8 cellular contexts compared by ENCODE assay signal in the genomic region with DNA sequence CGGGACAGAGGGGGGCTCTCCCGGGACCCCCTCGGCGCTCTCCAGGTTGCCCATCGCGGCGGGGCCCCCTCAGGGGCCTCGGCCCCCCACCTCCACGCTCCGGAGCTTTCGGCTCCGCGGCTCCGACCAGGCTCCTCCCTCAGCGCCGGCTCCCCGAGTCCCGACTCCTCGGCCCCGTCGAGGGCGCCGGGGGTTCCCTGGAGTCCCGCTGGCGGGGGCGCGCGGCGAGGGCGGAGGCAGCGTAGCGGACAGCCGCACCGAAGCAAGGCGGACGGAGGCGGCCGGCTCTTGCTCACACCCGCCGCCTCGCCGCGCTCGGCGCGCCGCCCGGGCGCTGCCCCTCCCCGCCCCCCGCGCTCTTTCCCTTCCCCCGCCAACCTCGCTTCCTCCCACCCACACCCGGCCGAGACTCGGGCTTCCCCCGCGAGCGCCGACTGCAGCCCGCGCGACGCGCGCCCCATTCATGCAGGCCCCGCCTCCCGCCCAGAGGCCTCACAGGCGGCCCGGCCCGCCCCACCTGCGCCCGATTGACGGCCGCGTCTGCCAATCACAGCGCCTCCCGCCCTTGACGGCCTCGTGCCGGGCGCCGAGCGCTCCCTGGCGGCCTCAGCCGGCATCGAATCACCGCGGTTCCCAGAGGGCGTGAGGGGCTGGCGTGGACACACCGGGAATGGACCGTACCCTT. TPM values are rescaled to one million over a fixed set of nuclear protein-coding genes. Genes with fewer than 3 reads are reported as not detected.
DNase-seq lines count a peak whose midpoint lies in the region; ATAC-seq and TF ChIP-seq lines count a peak whose summit lies in the region.

A gene with protein sequence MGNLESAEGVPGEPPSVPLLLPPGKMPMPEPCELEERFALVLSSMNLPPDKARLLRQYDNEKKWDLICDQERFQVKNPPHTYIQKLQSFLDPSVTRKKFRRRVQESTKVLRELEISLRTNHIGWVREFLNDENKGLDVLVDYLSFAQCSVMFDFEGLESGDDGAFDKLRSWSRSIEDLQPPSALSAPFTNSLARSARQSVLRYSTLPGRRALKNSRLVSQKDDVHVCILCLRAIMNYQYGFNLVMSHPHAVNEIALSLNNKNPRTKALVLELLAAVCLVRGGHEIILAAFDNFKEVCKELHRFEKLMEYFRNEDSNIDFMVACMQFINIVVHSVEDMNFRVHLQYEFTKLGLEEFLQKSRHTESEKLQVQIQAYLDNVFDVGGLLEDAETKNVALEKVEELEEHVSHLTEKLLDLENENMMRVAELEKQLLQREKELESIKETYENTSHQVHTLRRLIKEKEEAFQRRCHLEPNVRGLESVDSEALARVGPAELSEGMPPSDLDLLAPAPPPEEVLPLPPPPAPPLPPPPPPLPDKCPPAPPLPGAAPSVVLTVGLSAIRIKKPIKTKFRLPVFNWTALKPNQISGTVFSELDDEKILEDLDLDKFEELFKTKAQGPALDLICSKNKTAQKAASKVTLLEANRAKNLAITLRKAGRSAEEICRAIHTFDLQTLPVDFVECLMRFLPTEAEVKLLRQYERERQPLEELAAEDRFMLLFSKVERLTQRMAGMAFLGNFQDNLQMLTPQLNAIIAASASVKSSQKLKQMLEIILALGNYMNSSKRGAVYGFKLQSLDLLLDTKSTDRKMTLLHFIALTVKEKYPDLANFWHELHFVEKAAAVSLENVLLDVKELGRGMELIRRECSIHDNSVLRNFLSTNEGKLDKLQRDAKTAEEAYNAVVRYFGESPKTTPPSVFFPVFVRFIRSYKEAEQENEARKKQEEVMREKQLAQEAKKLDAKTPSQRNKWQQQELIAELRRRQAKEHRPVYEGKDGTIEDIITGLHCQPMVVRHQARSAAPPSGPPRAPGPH (minus strand): TSS at position 279 of the 685 bp plus-strand sequence. CDS start 225 bp downstream, at position 54.

- H3K9me3 Mint-ChIP-seq in Calu3 (ENCODE audit: low read depth, unreplicated experiment) (no peaks in the 10 kb centered on the region), endodermal cell (no peaks in the 10 kb centered on the region), mesothelial cell of epicardium (no peaks in the 10 kb centered on the region)

- H3K4me3 ChIP-seq in HUES48 (ENCODE audit: low read depth, low read length) (peak within 1 kb of the TSS; percentile 71), endodermal cell (ENCODE audit: low read length) (peak within 1 kb of the TSS; percentile 88)

- BruUV-seq in Calu3 (replicated peaks; lab: Mats Ljungman, UMichigan) = no TSS peak

- TF ChIP-seq CTCF in Calu3 (IDR thresholded peaks at IDR 0.05; ENCODE audit: unreplicated experiment) (peak; percentile 83), endodermal cell (conservative IDR thresholded peaks at IDR 0.05) (peak; percentile 97), mesothelial cell of epicardium (IDR thresholded peaks at IDR 0.05; ENCODE audit: unreplicated experiment) (peak; percentile 85)

- peak within 1 kb of the TSS; percentile 38 for H3K4me3 Mint-ChIP-seq in Calu3 (ENCODE audit: low read depth, unreplicated experiment)
- H3K4me3 Mint-ChIP-seq in endodermal cell = peak within 1 kb of the TSS; percentile 81
- peak within 1 kb of the TSS; percentile 88 for H3K4me3 Mint-ChIP-seq in mesothelial cell of epicardium

- H3K9ac ChIP-seq in HUES48 (ENCODE audit: low read depth, low read length) (peak within 1 kb of the TSS; percentile 46), endodermal cell (ENCODE audit: extremely low read depth, low read length, poor library complexity, severe bottlenecking) (peak within 1 kb of the TSS; percentile 65)

- ATAC-seq in GM21390 (IDR thresholded peaks at IDR 0.05; ENCODE audit: unreplicated experiment) = peak; percentile 82

- DNase-seq in Calu3 = peak; percentile 95
- peak; percentile 92 for DNase-seq in NOMO-1 treated with dmso at 0.1 percent for 144 hours (lab: John Stamatoyannopoulos, UW; ENCODE audit: unreplicated experiment)
- peak; percentile 93 for DNase-seq in activated CD8-positive, alpha-beta memory T cell treated with anti-CD3 and anti-CD28 coated beads, Interleukin-2, amount 50 U/mL, for 1 hour (ENCODE audit: extremely low read depth)
- peak; percentile 100 for DNase-seq in endodermal cell
- DNase-seq in mesothelial cell of epicardium (ENCODE audit: low spot score in 2 of 2, unreplicated experiment in 2 of 2) = peak; percentile 99
- DNase-seq in stimulated activated CD8-positive, alpha-beta memory T cell treated with anti-CD3 and anti-CD28 coated beads, Interleukin-15, amount 100 ng/mL, for 48 hours (ENCODE audit: low read depth in 2 of 2) = peak; percentile 97 to 98

- H3K27ac ChIP-seq in HUES48 (ENCODE audit: low read depth, low read length) (peak within 1 kb of the TSS; percentile 75), endodermal cell (ENCODE audit: low read depth, low read length) (peak within 1 kb of the TSS; percentile 27)

- peak within 1 kb of the TSS; percentile 16 for H3K27ac Mint-ChIP-seq in Calu3 (ENCODE audit: unreplicated experiment)
- peak within 1 kb of the TSS; percentile 60 for H3K27ac Mint-ChIP-seq in endodermal cell
- peak within 1 kb of the TSS; percentile 91 for H3K27ac Mint-ChIP-seq in mesothelial cell of epicardium

- 1% methylated on average over 25 to 93 of the region's 94 CpGs for WGBS in endodermal cell (ENCODE audit: insufficient coverage in 1 of 2, insufficient read length in 1 of 2), 2 experiments

- peaks cover 30% of the 10 kb centered on the region for H3K4me1 ChIP-seq in HUES48 (ENCODE audit: control insufficient read depth, insufficient read depth, low read length)
- peaks cover 10% of the 10 kb centered on the region for H3K4me1 ChIP-seq in endodermal cell (ENCODE audit: control insufficient read depth, insufficient read depth, low read length)

- H3K36me3 ChIP-seq in HUES48 (ENCODE audit: control insufficient read depth, insufficient read depth, low read length) (no peaks in the 10 kb centered on the region), endodermal cell (ENCODE audit: control insufficient read depth, insufficient read depth, low read length) (no peaks in the 10 kb centered on the region)

- H3K27me3 ChIP-seq in HUES48 (ENCODE audit: control insufficient read depth, insufficient read depth, low read length) (peaks cover 23% of the 10 kb centered on the region), endodermal cell (ENCODE audit: control insufficient read depth, insufficient read depth, low read length, poor library complexity, severe bottlenecking) (peaks cover 21% of the 10 kb centered on the region)

- H3K9me3 ChIP-seq in HUES48 (ENCODE audit: control insufficient read depth, insufficient read depth, low read length) (no peaks in the 10 kb centered on the region), endodermal cell (ENCODE audit: control insufficient read depth, low read length) (no peaks in the 10 kb centered on the region)

- CTCF ChIA-PET in Calu3 (lab: Charles Lee) = no interaction called here

- H3K4me1 Mint-ChIP-seq in Calu3 (ENCODE audit: low read depth, unreplicated experiment) = peaks cover 8% of the 10 kb centered on the region
- peaks cover 20% of the 10 kb centered on the region for H3K4me1 Mint-ChIP-seq in endodermal cell
- H3K4me1 Mint-ChIP-seq in mesothelial cell of epicardium = peaks cover 19% of the 10 kb centered on the region

- peaks cover 13% of the 10 kb centered on the region for H3K36me3 Mint-ChIP-seq in Calu3 (ENCODE audit: insufficient read depth, unreplicated experiment)
- H3K36me3 Mint-ChIP-seq in endodermal cell (ENCODE audit: low read depth) = no peaks in the 10 kb centered on the region
- no peaks in the 10 kb centered on the region for H3K36me3 Mint-ChIP-seq in mesothelial cell of epicardium

- peaks cover 52% of the 10 kb centered on the region for H3K27me3 Mint-ChIP-seq in Calu3 (ENCODE audit: unreplicated experiment)
- H3K27me3 Mint-ChIP-seq in endodermal cell (ENCODE audit: insufficient read depth) = peaks cover 44% of the 10 kb centered on the region
- peaks cover 61% of the 10 kb centered on the region for H3K27me3 Mint-ChIP-seq in mesothelial cell of epicardium (ENCODE audit: low read depth)

- intact Hi-C loops in Calu3 (cut with micrococcal nuclease; ENCODE audit: unreplicated experiment) = loop anchor here (5.0 kb wide), 1 partner anchor 65 kb away; no protein-coding TSS in a partner anchor

RNA-seq across cellular contexts. Expression of the gene that starts here (rescaled TPM):
- total RNA-seq in Calu3 (2022) (4.4 TPM in 2 replicates), endodermal cell (10 to 100 TPM; 22.4 to 23.5 TPM), mesothelial cell of epicardium (16.3 to 19.2 TPM (median 18.3 TPM) in 3 replicates)
- 14.2 TPM for polyA plus RNA-seq in endodermal cell (2013, experiment 1 of 2)
- polyA plus RNA-seq in endodermal cell (2013, experiment 2 of 2) = 15.9 TPM

Comparison
In these comparisons a context has a peak if more than half of its experiments do, and no peak if none do; other contexts are left out.
1. Peak in every context shown above with its lines: DNase-seq, ATAC-seq, H3K4me3 ChIP-seq and H3K27ac ChIP-seq.
2. H3K27ac Mint-ChIP-seq: peak in every context shown above with its lines; median percentile 91 in mesothelial cell of epicardium; 60 in endodermal cell; 16 in Calu3.
3. H3K4me3 Mint-ChIP-seq: peak in every context shown above with its lines; median percentile 88 in mesothelial cell of epicardium; 81 in endodermal cell; 38 in Calu3.